12 cellular contexts compared by ENCODE assay signal in the genomic region with DNA sequence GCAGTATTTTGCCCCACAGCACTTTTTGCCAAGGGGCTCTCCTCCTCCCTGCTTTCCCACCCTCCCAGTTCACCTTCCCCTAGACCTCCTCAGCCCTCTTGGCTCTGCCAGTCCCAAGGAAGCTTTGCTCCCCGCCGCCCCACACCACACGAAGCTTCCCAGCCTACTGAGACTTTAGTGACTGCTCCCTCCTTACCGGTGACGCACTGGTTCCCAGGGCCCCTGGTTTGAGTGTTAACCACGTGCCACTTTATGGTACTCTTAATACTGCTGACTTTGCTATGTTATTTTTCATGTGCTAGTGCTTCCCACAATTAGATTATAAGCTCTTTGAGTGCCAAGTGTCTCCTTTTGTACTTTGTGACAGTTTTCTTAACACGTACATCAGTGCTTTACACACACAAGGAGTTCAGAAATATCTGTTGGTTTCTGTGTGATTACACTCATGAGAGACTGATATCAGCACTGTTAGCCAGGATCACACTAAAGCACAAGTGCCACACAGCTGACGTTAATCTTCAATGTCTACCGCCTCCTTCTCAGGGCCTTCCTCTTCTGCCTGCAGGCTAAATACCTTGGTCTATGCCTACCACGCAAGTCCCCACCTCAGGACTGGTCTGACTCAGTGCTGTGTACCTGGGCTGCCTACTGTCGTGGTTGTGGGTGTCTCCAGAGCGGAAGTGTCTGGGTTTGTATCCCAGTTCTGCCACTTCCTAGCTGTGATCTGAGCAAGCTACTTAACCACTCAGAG.
DNase-seq lines count a peak whose midpoint lies in the region; ATAC-seq and TF ChIP-seq lines count a peak whose summit lies in the region.
"Had no signal": no experiment of that assay in that cellular context is flagged by ENCODE, and none has a peak within 500 bp of the region (broad histone marks: within the 10 kb centered on the region; RNA-seq: fewer than 3 reads in every experiment).

No MANE protein-coding gene starts in this region.

- H3K23ac ChIP-seq in IMR-90 (ENCODE audit: low read depth, low read length) = no peak overlapping the region

- no peaks in the 10 kb centered on the region for H3K36me3 Mint-ChIP-seq in CD4-positive, alpha-beta memory T cell
- H3K36me3 Mint-ChIP-seq in naive B cell = no peaks in the 10 kb centered on the region

- POLR2A ChIA-PET in CD4-positive, alpha-beta memory T cell (lab: Charles Lee; ENCODE audit: partially characterized antibody) = interaction anchor here (0.8 to 2.2 kb wide), 2 partner anchors 26 to 28 kb away, joined by 3 to 9 read pairs; no protein-coding TSS in a partner anchor
- POLR2A ChIA-PET in IMR-90 (lab: Charles Lee; ENCODE audit: unreplicated experiment) = no interaction called here

- H3K56ac ChIP-seq in IMR-90 (ENCODE audit: extremely low read depth, insufficient read depth, low read length) = no peak overlapping the region

- peak overlapping the region; percentile 41; the same call in 1 of the 3 replicates for H2BK15ac ChIP-seq in IMR-90 (ENCODE audit: low read depth, low read length)

- no peaks in the 10 kb centered on the region for H3K36me3 ChIP-seq in CD4-positive, alpha-beta memory T cell (ENCODE audit: insufficient read depth, low read length)
- H3K36me3 ChIP-seq in IMR-90 (ENCODE audit: control insufficient read depth, insufficient read depth, low read length) = no peaks in the 10 kb centered on the region
- H3K36me3 ChIP-seq: tibial nerve had no signal

- 100% methylated on average over 5 of the region's 12 CpGs; no CpG with 5 or more reads in 1 of the 2 experiments for WGBS in IMR-90 (ENCODE audit: extremely low coverage in 2 of 2, insufficient read length in 1 of 2), 2 experiments

- no peaks in the 10 kb centered on the region for H3K9me3 Mint-ChIP-seq in CD4-positive, alpha-beta memory T cell
- no peaks in the 10 kb centered on the region for H3K9me3 Mint-ChIP-seq in naive B cell

- peaks cover 14 to 23% (median 18%) of the 10 kb centered on the region in 4 donors for H3K4me1 Mint-ChIP-seq in CD4-positive, alpha-beta memory T cell
- H3K4me1 Mint-ChIP-seq in naive B cell = peaks cover 20 to 22% (median 20%) of the 10 kb centered on the region in 3 donors

- no peak overlapping the region for H2BK5ac ChIP-seq in IMR-90 (ENCODE audit: low read depth, low read length, poor library complexity, severe bottlenecking)

- H3K4me2 ChIP-seq in IMR-90 (ENCODE audit: low read depth, low read length) = no peak overlapping the region

- TF ChIP-seq CTCF in IMR-90 (conservative IDR thresholded peaks at IDR 0.05; ENCODE audit: low read depth, low read length) = no peak

- H3K4me3 ChIP-seq in CD4-positive, alpha-beta memory T cell (ENCODE audit: low read length in 2 of 2) = no peak overlapping the region
- no peak overlapping the region for H3K4me3 ChIP-seq in IMR-90 (ENCODE audit: insufficient read depth, low read depth, low read length)
- H3K4me3 ChIP-seq: tibial nerve had no signal

- no peaks in the 10 kb centered on the region for H3K27me3 ChIP-seq in CD4-positive, alpha-beta memory T cell (ENCODE audit: insufficient read depth, low read length)
- H3K27me3 ChIP-seq in IMR-90 (ENCODE audit: control insufficient read depth, insufficient read depth, low read length) = no peaks in the 10 kb centered on the region
- H3K27me3 ChIP-seq: tibial nerve had no signal

- TF ChIP-seq POLR2A in IMR-90 (IDR thresholded peaks at IDR 0.05; ENCODE audit: low read depth, low read length) = no peak

- peak overlapping the region; percentile 57; the same call in 1 of the 2 replicates for H2AK5ac ChIP-seq in IMR-90 (ENCODE audit: low read depth, low read length)

- no peak overlapping the region for H2AK9ac ChIP-seq in IMR-90 (replicated peaks; ENCODE audit: low read depth, low read length, poor library complexity)

- H3K9me3 ChIP-seq in CD4-positive, alpha-beta memory T cell (ENCODE audit: control insufficient read depth in 1 of 2, low read length in 2 of 2) = no peaks in the 10 kb centered on the region
- no peaks in the 10 kb centered on the region for H3K9me3 ChIP-seq in IMR-90 (ENCODE audit: control insufficient read depth, insufficient read depth, low read length)
- H3K9me3 ChIP-seq: tibial nerve had no signal

- DNase-seq in CD4-positive, alpha-beta memory T cell = peak; percentile 18 to 74 (median 30)
- DNase-seq in IMR-90 (no peak), naive B cell (no peak), NCI-H2196 (lab: John Stamatoyannopoulos, UW; ENCODE audit: unreplicated experiment) (no peak), HPDE6-E6E7 (ENCODE audit: extremely low spot score) (no peak), NCI-H1694 treated with DMSO at 0.1 percent for 48 hours (lab: John Stamatoyannopoulos, UW) (no peak), NCI-H146 (lab: John Stamatoyannopoulos, UW) (no peak)
- DNase-seq in activated effector memory CD4-positive, alpha-beta T cell treated with anti-CD3 and anti-CD28 coated beads, Interleukin-2, amount 50 U/mL, for 16 hours = peak; percentile 78
- DNase-seq: DMS79 treated with DMSO at 0.1 percent for 48 hours, NCI-H2081 treated with DMSO at 0.1 percent for 48 hours had no signal

- intact Hi-C loops in CD4-positive, alpha-beta memory T cell (cut with micrococcal nuclease) = loop anchor here (10.0 kb wide), 1 partner anchor 513 kb away; no protein-coding TSS in a partner anchor
- intact Hi-C loops in IMR-90 (cut with micrococcal nuclease) = loop anchor here (1.0 kb wide), 1 partner anchor 83 kb away; no protein-coding TSS in a partner anchor

- no peak overlapping the region for H3K9ac ChIP-seq in IMR-90 (ENCODE audit: low read depth, low read length)

- peak overlapping the region; percentile 20; the same call in 1 of the 2 replicates for H2BK120ac ChIP-seq in IMR-90 (ENCODE audit: low read depth, low read length)

- dilution Hi-C loops in IMR-90 (cut with HindIII; ENCODE audit: low sequenced_read_pairs, unreplicated experiment) = no loop called here

- no peak overlapping the region for H3K27ac ChIP-seq in CD4-positive, alpha-beta memory T cell (ENCODE audit: low read depth, low read length)
- no peak overlapping the region for H3K27ac ChIP-seq in IMR-90 (ENCODE audit: insufficient read depth, low read length)

- H4K20me1 ChIP-seq in IMR-90 (ENCODE audit: insufficient read depth, low read length) = 0 out of 2 replicates have a peak, but pooled peaks cover 3% of the 10 kb centered on the region

- peak overlapping the region; percentile 62; the same call in 1 of the 2 replicates for H2BK20ac ChIP-seq in IMR-90 (ENCODE audit: low read depth, low read length)

- no peak overlapping the region for H4K5ac ChIP-seq in IMR-90 (ENCODE audit: low read depth, low read length)

- H3K4me3 Mint-ChIP-seq in CD4-positive, alpha-beta memory T cell = peak overlapping the region in 4 of 8 donors; percentile 12 to 65 (median 40)
- H3K4me3 Mint-ChIP-seq in naive B cell = no peak overlapping the region

- CTCF ChIA-PET in CD4-positive, alpha-beta memory T cell (lab: Charles Lee; ENCODE audit: partially characterized antibody) = interaction anchor here (1.0 to 11.4 kb wide), 4 partner anchors 27 to 514 kb away, joined by 3 to 135 read pairs (median 40); no protein-coding TSS in a partner anchor
- CTCF ChIA-PET in IMR-90 (lab: Yijun Ruan, JAX) = interaction anchor here (0.8 to 1.7 kb wide), 2 partner anchors 26 to 513 kb away, joined by 3 read pairs; no protein-coding TSS in a partner anchor

- ATAC-seq in IMR-90 (ENCODE audit: low read depth) = no peak
- peak; percentile 42 to 67 for ATAC-seq in naive B cell (ENCODE audit: low read depth in 2 of 2)

- no peak overlapping the region for H2AFZ ChIP-seq in IMR-90 (replicated peaks; ENCODE audit: low read length, poor library complexity)

- peak overlapping the region; percentile 60 for H3K4ac ChIP-seq in IMR-90 (ENCODE audit: low read depth, low read length)

- peak overlapping the region; percentile 65 for H3K14ac ChIP-seq in IMR-90 (replicated peaks; ENCODE audit: low read depth, low read length)

- H4K8ac ChIP-seq in IMR-90 (ENCODE audit: low read depth in 2 of 2, low read length in 2 of 2) = peak overlapping the region in 1 of 2 experiments; percentile 20; a peak in 1 of 4 replicates

- peaks cover 20% of the 10 kb centered on the region for H3K4me1 ChIP-seq in CD4-positive, alpha-beta memory T cell (ENCODE audit: insufficient read depth, low read length)
- peaks cover 11% of the 10 kb centered on the region for H3K4me1 ChIP-seq in IMR-90 (ENCODE audit: control insufficient read depth, insufficient read depth, low read length)

- no TSS peak for BruUV-seq in IMR-90 (replicated peaks; lab: Mats Ljungman, UMichigan)

- H3K27ac Mint-ChIP-seq in CD4-positive, alpha-beta memory T cell = peak overlapping the region; percentile 25 to 87 (median 78)
- H3K27ac Mint-ChIP-seq in naive B cell = peak overlapping the region in 5 of 6 donors; percentile 19 to 79 (median 40)
- H3K27ac Mint-ChIP-seq: progenitor cell of endocrine pancreas had no signal

- no peak overlapping the region for H3K18ac ChIP-seq in IMR-90 (ENCODE audit: low read depth, low read length)

- H3K27me3 Mint-ChIP-seq in CD4-positive, alpha-beta memory T cell = no peaks in the 10 kb centered on the region
- no peaks in the 10 kb centered on the region for H3K27me3 Mint-ChIP-seq in naive B cell
- H3K27me3 Mint-ChIP-seq: progenitor cell of endocrine pancreas had no signal

- H3K9me1 ChIP-seq in IMR-90 (ENCODE audit: insufficient read depth, low read length) = peaks cover 6% of the 10 kb centered on the region

- peak overlapping the region; percentile 42; the same call in 1 of the 2 replicates for H4K91ac ChIP-seq in IMR-90 (ENCODE audit: insufficient read depth, low read depth, low read length)

- TF ChIP-seq RAD21 in IMR-90 (IDR thresholded peaks at IDR 0.05; ENCODE audit: low read length) = no peak

- in situ Hi-C loops in IMR-90 (cut with MboI; ENCODE audit: low sequenced_read_pairs) = loop anchor here (5.0 kb wide), 1 partner anchor 181 kb away; no protein-coding TSS in a partner anchor

- peaks cover 0 to 9% of the 10 kb centered on the region in 2 experiments; a peak in 1 of 4 replicates for H3K79me1 ChIP-seq in IMR-90 (ENCODE audit: low read depth in 1 of 2, low read length in 2 of 2)

TF ChIP-seq in IMR-90, 13 proteins besides CTCF, POLR2A, EP300 and RAD21 (continues in another document):
- TF ChIP-seq, protein P1, sequence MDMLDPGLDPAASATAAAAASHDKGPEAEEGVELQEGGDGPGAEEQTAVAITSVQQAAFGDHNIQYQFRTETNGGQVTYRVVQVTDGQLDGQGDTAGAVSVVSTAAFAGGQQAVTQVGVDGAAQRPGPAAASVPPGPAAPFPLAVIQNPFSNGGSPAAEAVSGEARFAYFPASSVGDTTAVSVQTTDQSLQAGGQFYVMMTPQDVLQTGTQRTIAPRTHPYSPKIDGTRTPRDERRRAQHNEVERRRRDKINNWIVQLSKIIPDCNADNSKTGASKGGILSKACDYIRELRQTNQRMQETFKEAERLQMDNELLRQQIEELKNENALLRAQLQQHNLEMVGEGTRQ (IDR thresholded peaks at IDR 0.05; ENCODE audit: low read depth, low read length) = no peak
- TF ChIP-seq NFE2L2 (IDR thresholded peaks at IDR 0.05; ENCODE audit: low read depth, low read length) (no peak), BHLHE40 (IDR thresholded peaks at IDR 0.05; ENCODE audit: low read depth, low read length) (no peak), MAFK (IDR thresholded peaks at IDR 0.05; ENCODE audit: low read depth, low read length) (no peak; the same call in 1 of the 2 replicates)

Comparison
In these comparisons a context has a peak if more than half of its experiments do, and no peak if none do; other contexts are left out.
1. DNase-seq: peak in CD4-positive, alpha-beta memory T cell (5 of 5) and activated effector memory CD4-positive, alpha-beta T cell treated with anti-CD3 and anti-CD28 coated beads, Interleukin-2, amount 50 U/mL, for 16 hours (single experiment); none in IMR-90 (single experiment), naive B cell (single experiment), NCI-H2196 (single experiment), HPDE6-E6E7 (single experiment), NCI-H1694 treated with DMSO at 0.1 percent for 48 hours (single experiment) and NCI-H146 (single experiment).